Comparison of ENCODE assay signal across 8 cellular contexts in the genomic region with DNA sequence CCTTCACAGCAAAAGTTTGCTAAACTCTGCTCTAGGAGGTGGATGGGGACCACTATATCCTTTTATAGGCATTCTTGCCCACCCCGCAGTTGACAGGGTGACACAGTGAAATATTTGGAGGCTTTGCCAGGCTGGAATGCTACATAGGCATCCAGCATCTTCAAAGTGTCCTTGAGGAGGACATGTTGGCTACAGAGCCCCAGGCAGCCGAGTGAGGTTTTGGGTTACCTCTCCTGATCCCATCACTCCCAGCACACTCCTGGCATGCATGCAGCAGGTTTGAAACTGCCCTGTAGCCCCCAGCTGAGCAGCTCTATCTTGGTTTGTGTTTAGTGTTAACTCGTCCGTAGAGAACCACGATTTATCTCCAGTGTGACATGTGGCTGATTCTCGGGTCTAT. TPM values are rescaled to one million over a fixed set of nuclear protein-coding genes. Genes with fewer than 3 reads are reported as not detected.
DNase-seq lines count a peak whose midpoint lies in the region; ATAC-seq and TF ChIP-seq lines count a peak whose summit lies in the region.

No MANE protein-coding gene starts in this region.

- H3K4me3 ChIP-seq in fibroblast of villous mesenchyme (ENCODE audit: low read depth, low read length): peak overlapping the region; percentile 19

- peaks cover 36% of the 10 kb centered on the region for H3K4me1 Mint-ChIP-seq in activated naive CD8-positive, alpha-beta T cell treated with anti-CD3 and anti-CD28 coated beads, Interleukin-2, amount 10 ng/mL, durations not matched to agents 7 days and 5 days
- H3K4me1 Mint-ChIP-seq in activated naive CD8-positive, alpha-beta T cell treated with anti-CD3 and anti-CD28 coated beads, Interleukin-2, amount 50 U/mL, for 24 hours: peaks cover 31% of the 10 kb centered on the region
- peaks cover 54% of the 10 kb centered on the region for H3K4me1 Mint-ChIP-seq in nephron

- no peak overlapping the region for H3K4me3 Mint-ChIP-seq in activated naive CD8-positive, alpha-beta T cell treated with anti-CD3 and anti-CD28 coated beads, Interleukin-2, amount 10 ng/mL, durations not matched to agents 7 days and 5 days
- no peak overlapping the region for H3K4me3 Mint-ChIP-seq in activated naive CD8-positive, alpha-beta T cell treated with anti-CD3 and anti-CD28 coated beads, Interleukin-2, amount 50 U/mL, for 24 hours
- H3K4me3 Mint-ChIP-seq in nephron: peak overlapping the region in 2 of 3 experiments; percentile 4 to 15

- H3K36me3 Mint-ChIP-seq in activated naive CD8-positive, alpha-beta T cell treated with anti-CD3 and anti-CD28 coated beads, Interleukin-2, amount 10 ng/mL, durations not matched to agents 7 days and 5 days: peaks cover 20% of the 10 kb centered on the region
- H3K36me3 Mint-ChIP-seq in activated naive CD8-positive, alpha-beta T cell treated with anti-CD3 and anti-CD28 coated beads, Interleukin-2, amount 50 U/mL, for 24 hours (ENCODE audit: low read depth): peaks cover 59% of the 10 kb centered on the region
- peaks cover 5% of the 10 kb centered on the region for H3K36me3 Mint-ChIP-seq in nephron (ENCODE audit: low read depth)

- ATAC-seq in activated naive CD8-positive, alpha-beta T cell treated with anti-CD3 and anti-CD28 coated beads, Interleukin-2, amount 10 ng/mL, durations not matched to agents 7 days and 5 days (ENCODE audit: low read depth): no peak
- ATAC-seq in activated naive CD8-positive, alpha-beta T cell treated with anti-CD3 and anti-CD28 coated beads, Interleukin-2, amount 50 U/mL, for 24 hours: no peak
- ATAC-seq in GM19324 (IDR thresholded peaks at IDR 0.05; ENCODE audit: low FRiP score, unreplicated experiment): no peak
- ATAC-seq in GM18502 (IDR thresholded peaks at IDR 0.05; ENCODE audit: poor library complexity, unreplicated experiment): no peak

- peak overlapping the region; percentile 7 for H3K27ac Mint-ChIP-seq in activated naive CD8-positive, alpha-beta T cell treated with anti-CD3 and anti-CD28 coated beads, Interleukin-2, amount 10 ng/mL, durations not matched to agents 7 days and 5 days
- H3K27ac Mint-ChIP-seq in activated naive CD8-positive, alpha-beta T cell treated with anti-CD3 and anti-CD28 coated beads, Interleukin-2, amount 50 U/mL, for 24 hours: no peak overlapping the region
- peak overlapping the region in 2 of 3 experiments; percentile 13 to 25 for H3K27ac Mint-ChIP-seq in nephron

- no peaks in the 10 kb centered on the region for H3K9me3 Mint-ChIP-seq in activated naive CD8-positive, alpha-beta T cell treated with anti-CD3 and anti-CD28 coated beads, Interleukin-2, amount 10 ng/mL, durations not matched to agents 7 days and 5 days
- no peaks in the 10 kb centered on the region for H3K9me3 Mint-ChIP-seq in activated naive CD8-positive, alpha-beta T cell treated with anti-CD3 and anti-CD28 coated beads, Interleukin-2, amount 50 U/mL, for 24 hours
- H3K9me3 Mint-ChIP-seq in nephron: no peaks in the 10 kb centered on the region

- TF ChIP-seq CTCF in fibroblast of villous mesenchyme (IDR thresholded peaks at IDR 0.05; ENCODE audit: insufficient read depth, low read depth, low read length): no peak
- TF ChIP-seq CTCF in nephron (IDR thresholded peaks at IDR 0.05; ENCODE audit: unreplicated experiment in 3 of 3): no peak

- no peak for DNase-seq in activated naive CD8-positive, alpha-beta T cell treated with anti-CD3 and anti-CD28 coated beads, Interleukin-2, amount 10 ng/mL, durations not matched to agents 7 days and 5 days
- no peak for DNase-seq in activated naive CD8-positive, alpha-beta T cell treated with anti-CD3 and anti-CD28 coated beads, Interleukin-2, amount 50 U/mL, for 24 hours
- DNase-seq in fibroblast of villous mesenchyme (ENCODE audit: low read depth) (no peak), pons (ENCODE audit: low spot score) (no peak)
- DNase-seq in activated naive CD4-positive, alpha-beta T cell (lab: John Stamatoyannopoulos, UW): no peak

- no peaks in the 10 kb centered on the region for H3K27me3 Mint-ChIP-seq in activated naive CD8-positive, alpha-beta T cell treated with anti-CD3 and anti-CD28 coated beads, Interleukin-2, amount 10 ng/mL, durations not matched to agents 7 days and 5 days
- H3K27me3 Mint-ChIP-seq in activated naive CD8-positive, alpha-beta T cell treated with anti-CD3 and anti-CD28 coated beads, Interleukin-2, amount 50 U/mL, for 24 hours: no peaks in the 10 kb centered on the region
- H3K27me3 Mint-ChIP-seq in nephron (ENCODE audit: low read depth): no peaks in the 10 kb centered on the region

- POLR2A ChIA-PET in activated naive CD8-positive, alpha-beta T cell treated with anti-CD3 and anti-CD28 coated beads, Interleukin-2, amount 10 ng/mL, durations not matched to agents 7 days and 5 days (lab: Charles Lee): interaction anchor here (1.0 kb wide), 1 partner anchor 10 kb away, joined by 4 read pairs; no protein-coding TSS in a partner anchor

RNA-seq across cellular contexts. Expression of a gene that starts 7.3 kb away (rescaled TPM):
- total RNA-seq in activated naive CD8-positive, alpha-beta T cell treated with anti-CD3 and anti-CD28 coated beads, Interleukin-2, amount 10 ng/mL, durations not matched to agents 7 days and 5 days: 10 to 100 TPM; 24.9 to 30.1 TPM
- 42.5 and 81.6 TPM in 2 replicates for total RNA-seq in fibroblast of villous mesenchyme

Comparison
In these comparisons a context has a peak if more than half of its experiments do, and no peak if none do; other contexts are left out.
1. H3K4me3 Mint-ChIP-seq: peak in nephron (2 of 3); none in activated naive CD8-positive, alpha-beta T cell treated with anti-CD3 and anti-CD28 coated beads, Interleukin-2, amount 10 ng/mL, durations not matched to agents 7 days and 5 days (single experiment) and activated naive CD8-positive, alpha-beta T cell treated with anti-CD3 and anti-CD28 coated beads, Interleukin-2, amount 50 U/mL, for 24 hours (single experiment).